21 cellular contexts compared by ENCODE assay signal in the genomic region with DNA sequence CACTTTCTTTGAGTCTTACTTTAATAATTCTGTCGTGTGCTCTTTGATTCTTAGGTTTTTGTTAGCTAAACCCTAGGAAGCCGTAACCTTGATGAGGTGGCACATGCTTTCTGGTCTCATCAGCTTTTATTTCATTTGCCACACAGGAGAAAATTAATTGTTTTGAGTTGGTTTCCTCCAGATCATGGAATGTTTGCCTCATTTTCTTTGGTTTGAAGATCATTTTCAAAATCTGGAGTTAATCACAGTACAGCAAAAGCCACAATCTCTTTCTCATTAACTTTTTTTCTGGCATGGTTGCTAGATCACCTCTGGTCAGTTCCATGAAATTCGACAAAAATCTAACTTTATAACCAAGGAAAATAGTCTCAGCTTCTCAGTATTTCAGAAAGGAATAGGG.
A peak's percentile ranks its signal among the peaks of the same experiment; 100 is the strongest.
DNase-seq lines count a peak whose midpoint lies in the region; ATAC-seq, FAIRE-seq and TF ChIP-seq lines count a peak whose summit lies in the region.
"Had no signal": no experiment of that assay in that cellular context is flagged by ENCODE, and none has a peak within 500 bp of the region (broad histone marks: within the 10 kb centered on the region; RNA-seq: fewer than 3 reads in every experiment).

No MANE protein-coding gene starts in this region.

- no peak overlapping the region for H2AK5ac ChIP-seq in mesenchymal stem cell (ENCODE audit: low read length, severe bottlenecking)

- DNase-seq in AG10803 (ENCODE audit: low read depth) = peak; percentile 77
- DNase-seq in GM04503 (ENCODE audit: low read depth) = peak; percentile 43
- no peak for DNase-seq in astrocyte (ENCODE audit: low read depth)
- no peak for DNase-seq in mesenchymal stem cell
- DNase-seq in NCI-H1930 (lab: John Stamatoyannopoulos, UW) = no peak
- DNase-seq in SW 1271 (lab: John Stamatoyannopoulos, UW) = no peak
- DNase-seq in epidermal melanocyte (ENCODE audit: insufficient read length, low spot score) = no peak
- DNase-seq: C1 segment of cervical spinal cord; CD4-positive, alpha-beta T cell; DMS153; DMS79 treated with DMSO at 0.1 percent for 48 hours; GDM1; H7 had no signal

- no peaks in the 10 kb centered on the region for H3K79me1 ChIP-seq in mesenchymal stem cell (replicated peaks; ENCODE audit: low read length, poor library complexity, severe bottlenecking)

- H3K79me2 ChIP-seq in astrocyte (ENCODE audit: insufficient read depth, low read length) = no peaks in the 10 kb centered on the region

- H3K27me3 Mint-ChIP-seq in astrocyte (ENCODE audit: low read depth, unreplicated experiment) = no peaks in the 10 kb centered on the region
- H3K27me3 Mint-ChIP-seq in stimulated activated memory B cell treated with anti-CD40 and anti-IgM and Interleukin-4, amounts not matched to agents 10 μg/mL and 1 μg/mL and 100 μg/mL, for 72 hours = no peaks in the 10 kb centered on the region
- H3K27me3 Mint-ChIP-seq: CD4-positive, alpha-beta T cell had no signal

- no peak overlapping the region for H3K14ac ChIP-seq in mesenchymal stem cell (ENCODE audit: low read length in 2 of 2)

- WGBS in mesenchymal stem cell = 100% methylated on average over 2 of the region's 3 CpGs

- no peak overlapping the region for H2BK120ac ChIP-seq in mesenchymal stem cell (ENCODE audit: low read depth, low read length)

- no peaks in the 10 kb centered on the region for H4K20me1 ChIP-seq in astrocyte (ENCODE audit: insufficient read depth, low read length)

- H2AFZ ChIP-seq in astrocyte (ENCODE audit: low read depth, low read length) (no peak overlapping the region), mesenchymal stem cell (ENCODE audit: low read depth, low read length) (no peak overlapping the region)
- H2AFZ ChIP-seq: GM23338 had no signal

- no peaks in the 10 kb centered on the region for H3K9me3 ChIP-seq in astrocyte (ENCODE audit: insufficient read depth, low read depth, low read length)
- H3K9me3 ChIP-seq in mesenchymal stem cell (ENCODE audit: control insufficient read depth, low read length) = no peaks in the 10 kb centered on the region

- no peak for ATAC-seq in stimulated activated memory B cell treated with anti-CD40 and anti-IgM and Interleukin-4, amounts not matched to agents 10 μg/mL and 1 μg/mL and 100 μg/mL, for 72 hours
- ATAC-seq: GM12878, GM23338, HepG2 had no signal

- H3K27ac ChIP-seq in astrocyte (ENCODE audit: low read depth, low read length) (no peak overlapping the region), mesenchymal stem cell (ENCODE audit: low read length, poor library complexity, severe bottlenecking) (no peak overlapping the region)

- H3K4me2 ChIP-seq in astrocyte (ENCODE audit: low read length) (no peak overlapping the region), mesenchymal stem cell (ENCODE audit: low read length, poor library complexity, severe bottlenecking) (no peak overlapping the region)
- H3K4me2 ChIP-seq: GM23338 had no signal

- no peaks in the 10 kb centered on the region for H3K4me1 Mint-ChIP-seq in astrocyte (ENCODE audit: low read depth, unreplicated experiment)
- no peaks in the 10 kb centered on the region for H3K4me1 Mint-ChIP-seq in stimulated activated memory B cell treated with anti-CD40 and anti-IgM and Interleukin-4, amounts not matched to agents 10 μg/mL and 1 μg/mL and 100 μg/mL, for 72 hours
- H3K4me1 Mint-ChIP-seq: GM23338 had no signal

- TF ChIP-seq CTCF in AG10803 (conservative IDR thresholded peaks at IDR 0.05; ENCODE audit: low read length) (no peak), astrocyte (IDR thresholded peaks at IDR 0.05; ENCODE audit: insufficient read depth, low read depth, low read length) (no peak)

- H3K36me3 Mint-ChIP-seq in astrocyte (ENCODE audit: low read depth, unreplicated experiment) = peaks cover 5% of the 10 kb centered on the region
- no peaks in the 10 kb centered on the region for H3K36me3 Mint-ChIP-seq in stimulated activated memory B cell treated with anti-CD40 and anti-IgM and Interleukin-4, amounts not matched to agents 10 μg/mL and 1 μg/mL and 100 μg/mL, for 72 hours

- H3K18ac ChIP-seq in mesenchymal stem cell (ENCODE audit: low read depth in 1 of 2, low read length in 2 of 2) = no peak overlapping the region

- H3K4me3 Mint-ChIP-seq in astrocyte (ENCODE audit: unreplicated experiment) = no peak overlapping the region
- no peak overlapping the region for H3K4me3 Mint-ChIP-seq in stimulated activated memory B cell treated with anti-CD40 and anti-IgM and Interleukin-4, amounts not matched to agents 10 μg/mL and 1 μg/mL and 100 μg/mL, for 72 hours
- H3K4me3 Mint-ChIP-seq: CD4-positive, alpha-beta T cell; GM23338 had no signal

- H3K27me3 ChIP-seq in astrocyte (ENCODE audit: insufficient read depth, low read length) (no peaks in the 10 kb centered on the region), mesenchymal stem cell (ENCODE audit: control insufficient read depth in 1 of 2, insufficient read depth in 1 of 2, low read length in 2 of 2) (no peaks in the 10 kb centered on the region)

- H2BK12ac ChIP-seq in mesenchymal stem cell (ENCODE audit: low read length in 2 of 2) = no peak overlapping the region

- H2BK5ac ChIP-seq in mesenchymal stem cell (ENCODE audit: low read depth, low read length, poor library complexity, severe bottlenecking) = no peak overlapping the region

- H3K23ac ChIP-seq in mesenchymal stem cell (ENCODE audit: low read length in 2 of 2) = no peak overlapping the region

- H3K9ac ChIP-seq in astrocyte (ENCODE audit: low read length) (no peak overlapping the region), mesenchymal stem cell (ENCODE audit: low read length) (peak overlapping the region; percentile 5)

- H3K4ac ChIP-seq in mesenchymal stem cell (ENCODE audit: low read depth in 1 of 2, low read length in 2 of 2) = no peak overlapping the region

- no peaks in the 10 kb centered on the region for H3K9me3 Mint-ChIP-seq in astrocyte (ENCODE audit: unreplicated experiment)
- no peaks in the 10 kb centered on the region for H3K9me3 Mint-ChIP-seq in stimulated activated memory B cell treated with anti-CD40 and anti-IgM and Interleukin-4, amounts not matched to agents 10 μg/mL and 1 μg/mL and 100 μg/mL, for 72 hours
- H3K9me3 Mint-ChIP-seq: CD4-positive, alpha-beta T cell; GM23338 had no signal

- no peak overlapping the region for H4K8ac ChIP-seq in mesenchymal stem cell (ENCODE audit: low read length)

- no peak overlapping the region for H4K91ac ChIP-seq in mesenchymal stem cell (ENCODE audit: low read length)

- H3K36me3 ChIP-seq in astrocyte (ENCODE audit: insufficient read depth, low read length) = peaks cover 8% of the 10 kb centered on the region
- H3K36me3 ChIP-seq in mesenchymal stem cell (ENCODE audit: control insufficient read depth in 1 of 2, insufficient read depth in 2 of 2, low read depth in 1 of 2, low read length in 2 of 2) = peaks cover 6 to 38% of the 10 kb centered on the region in 2 experiments

- FAIRE-seq in astrocyte (lab: Jason Lieb, UNC) = peak; percentile 26
- FAIRE-seq: A204.1, D721Med, GM12878, GM18507, HepG2, HTR-8/SVneo had no signal

- H3K27ac Mint-ChIP-seq in astrocyte (ENCODE audit: unreplicated experiment) = no peak overlapping the region
- no peak overlapping the region for H3K27ac Mint-ChIP-seq in stimulated activated memory B cell treated with anti-CD40 and anti-IgM and Interleukin-4, amounts not matched to agents 10 μg/mL and 1 μg/mL and 100 μg/mL, for 72 hours
- H3K27ac Mint-ChIP-seq: CD4-positive, alpha-beta T cell; GM23338 had no signal

- no peak overlapping the region for H2BK15ac ChIP-seq in mesenchymal stem cell (ENCODE audit: low read depth, poor library complexity, severe bottlenecking)

- H3K4me3 ChIP-seq in AG10803 (ENCODE audit: low read length) (no peak overlapping the region), astrocyte (ENCODE audit: insufficient read depth, low read depth, low read length) (no peak overlapping the region), mesenchymal stem cell (ENCODE audit: insufficient read depth in 1 of 2, low read depth in 1 of 2, low read length in 2 of 2) (no peak overlapping the region)
- H3K4me3 ChIP-seq: GM12878, GM23338 had no signal

- no peaks in the 10 kb centered on the region for H3K4me1 ChIP-seq in astrocyte (ENCODE audit: insufficient read depth, low read length)
- H3K4me1 ChIP-seq in mesenchymal stem cell (ENCODE audit: control insufficient read depth, insufficient read depth, low read depth, low read length) = no peaks in the 10 kb centered on the region

Comparison
In these comparisons a context has a peak if more than half of its experiments do, and no peak if none do; other contexts are left out.
1. DNase-seq: peak in AG10803 (single experiment) and GM04503 (single experiment); none in astrocyte (single experiment), mesenchymal stem cell (single experiment), NCI-H1930 (0 of 2), SW 1271 (0 of 2) and epidermal melanocyte (single experiment).